In genomic region chr12:68162374-68162773, GRCh38 we compare ENCODE assay signal across 20 cellular contexts. TPM values are rescaled to one million over a fixed set of nuclear protein-coding genes. Genes with fewer than 3 reads are reported as not detected.
DNase-seq lines count a peak whose midpoint lies in the region; ATAC-seq and TF ChIP-seq lines count a peak whose summit lies in the region.
"Had no signal": no experiment of that assay in that cellular context is flagged by ENCODE, and none has a peak within 500 bp of the region (broad histone marks: within the 10 kb centered on the region; RNA-seq: fewer than 3 reads in every experiment).

No MANE protein-coding gene starts in this region.

- H3K4me2 ChIP-seq in mammary epithelial cell (ENCODE audit: insufficient read depth, low read depth, low read length), result peak overlapping the region; percentile 26

- peak overlapping the region; percentile 63 for H3K4me3 Mint-ChIP-seq in natural killer cell treated with Interleukin-12 subunit alpha and Interleukin-12 subunit beta and Interleukin-15 and Interleukin-18, amount 100 ng/mL, for 72 hours
- H3K4me3 Mint-ChIP-seq in natural killer cell, result no peak overlapping the region
- H3K4me3 Mint-ChIP-seq: B cell had no signal

- no peak for DNase-seq in natural killer cell treated with Interleukin-12 subunit alpha and Interleukin-12 subunit beta and Interleukin-15 and Interleukin-18, amount 100 ng/mL, for 72 hours (ENCODE audit: low spot score)
- DNase-seq in natural killer cell (no peak), mammary epithelial cell (peak; percentile 23), kidney tubule cell (ENCODE audit: low spot score) (peak; percentile 51), cardiac septum (ENCODE audit: low spot score) (no peak), dorsolateral prefrontal cortex (no peak)
- DNase-seq: DMS79 treated with DMSO at 0.1 percent for 48 hours, H7, IMR-90, Kasumi-1, NCI-H1105, NCI-H2081 treated with DMSO at 0.1 percent for 48 hours, OCI-M1, RPMI8226 had no signal

- in situ Hi-C loops in mammary epithelial cell (cut with MboI; ENCODE audit: low sequenced_read_pairs in 2 of 2), result loop anchor here (10.0 kb wide), 1 partner anchor 118 kb away; no protein-coding TSS in a partner anchor

- H4K20me1 ChIP-seq in mammary epithelial cell (ENCODE audit: insufficient read depth, low read length), result no peaks in the 10 kb centered on the region

- H3K27ac Mint-ChIP-seq in natural killer cell treated with Interleukin-12 subunit alpha and Interleukin-12 subunit beta and Interleukin-15 and Interleukin-18, amount 100 ng/mL, for 72 hours, result peak overlapping the region; percentile 96 to 97
- no peak overlapping the region for H3K27ac Mint-ChIP-seq in natural killer cell
- H3K27ac Mint-ChIP-seq: B cell had no signal

- no peak overlapping the region for H3K27ac ChIP-seq in mammary epithelial cell (ENCODE audit: insufficient read depth, low read depth, low read length)
- no peak overlapping the region for H3K27ac ChIP-seq in dorsolateral prefrontal cortex
- H3K27ac ChIP-seq: SJSA1 had no signal

- intact Hi-C loops in natural killer cell (cut with micrococcal nuclease), result loop anchor here (5.0 kb wide), 1 partner anchor 645 kb away; the partner anchor contains the start of gene MDM2
- intact Hi-C loops in mammary epithelial cell (cut with micrococcal nuclease), result no loop called here
- intact Hi-C loops in cardiac septum (cut with DNase I), result no loop called here
- intact Hi-C loops in dorsolateral prefrontal cortex (cut with DNase I), result no loop called here

- H2AFZ ChIP-seq in mammary epithelial cell (ENCODE audit: low read depth, low read length), result no peak overlapping the region

- TF ChIP-seq CTCF in natural killer cell (IDR thresholded peaks at IDR 0.05) (no peak), mammary epithelial cell (conservative IDR thresholded peaks at IDR 0.05 in 1 of 2, IDR thresholded peaks at IDR 0.05 in 1 of 2; ENCODE audit: extremely low read depth in 1 of 2, insufficient read depth in 1 of 2, low read depth in 1 of 2, low read length in 2 of 2) (no peak), dorsolateral prefrontal cortex (IDR thresholded peaks at IDR 0.05 in 54 of 56, conservative IDR thresholded peaks at IDR 0.05 in 2 of 56; ENCODE audit: low read depth in 1 of 56, partially characterized antibody in 56 of 56) (no peak)

- H3K9me3 Mint-ChIP-seq in natural killer cell treated with Interleukin-12 subunit alpha and Interleukin-12 subunit beta and Interleukin-15 and Interleukin-18, amount 100 ng/mL, for 72 hours, result no peaks in the 10 kb centered on the region
- no peaks in the 10 kb centered on the region for H3K9me3 Mint-ChIP-seq in natural killer cell

- CTCF ChIA-PET in mammary epithelial cell (lab: Charles Lee; ENCODE audit: low non-redundant PET), result no interaction called here

- dilution Hi-C loops in mammary epithelial cell (cut with HindIII; ENCODE audit: low sequenced_read_pairs), result no loop called here

- H3K4me1 ChIP-seq in mammary epithelial cell (ENCODE audit: insufficient read depth, low read length), result peaks cover 9% of the 10 kb centered on the region
- H3K4me1 ChIP-seq: SJSA1 had no signal

- H3K4me3 ChIP-seq in mammary epithelial cell (replicated peaks in 1 of 3; ENCODE audit: insufficient read depth in 1 of 3, low read depth in 2 of 3, low read length in 3 of 3) (no peak overlapping the region), dorsolateral prefrontal cortex (no peak overlapping the region)
- H3K4me3 ChIP-seq: SJSA1 had no signal

- H3K79me2 ChIP-seq in mammary epithelial cell (ENCODE audit: insufficient read depth, low read length), result no peaks in the 10 kb centered on the region

- peaks cover 45 to 89% of the 10 kb centered on the region in 2 donors for H3K4me1 Mint-ChIP-seq in natural killer cell treated with Interleukin-12 subunit alpha and Interleukin-12 subunit beta and Interleukin-15 and Interleukin-18, amount 100 ng/mL, for 72 hours (ENCODE audit: low read depth in 2 of 2)
- peaks cover 47 to 55% of the 10 kb centered on the region in 2 donors for H3K4me1 Mint-ChIP-seq in natural killer cell

- H3K27me3 ChIP-seq in mammary epithelial cell (ENCODE audit: insufficient read depth, low read length), result no peaks in the 10 kb centered on the region
- H3K27me3 ChIP-seq in dorsolateral prefrontal cortex, result peaks cover 0 to 7% (median 0%) of the 10 kb centered on the region in 45 donors
- H3K27me3 ChIP-seq: SJSA1 had no signal

- BruUV-seq in mammary epithelial cell (replicated peaks; lab: Mats Ljungman, UMichigan), result no TSS peak

- no peak for ATAC-seq in natural killer cell treated with Interleukin-12 subunit alpha and Interleukin-12 subunit beta and Interleukin-15 and Interleukin-18, amount 100 ng/mL, for 72 hours
- ATAC-seq in natural killer cell, result no peak
- ATAC-seq in HG03439 (IDR thresholded peaks at IDR 0.05; ENCODE audit: unreplicated experiment), result no peak
- ATAC-seq in HG03354 (IDR thresholded peaks at IDR 0.05; ENCODE audit: poor library complexity, severe bottlenecking, unreplicated experiment), result no peak

- WGBS in mammary epithelial cell (ENCODE audit: low coverage, missing lambda C conversion rate), result 24% methylated on average over 2 of the region's 2 CpGs

- H3K27me3 Mint-ChIP-seq in natural killer cell treated with Interleukin-12 subunit alpha and Interleukin-12 subunit beta and Interleukin-15 and Interleukin-18, amount 100 ng/mL, for 72 hours, result no peaks in the 10 kb centered on the region
- no peaks in the 10 kb centered on the region for H3K27me3 Mint-ChIP-seq in natural killer cell (ENCODE audit: low read depth in 2 of 2)

- no peaks in the 10 kb centered on the region for H3K9me3 ChIP-seq in mammary epithelial cell (replicated peaks; ENCODE audit: insufficient read depth, low read length)
- H3K9me3 ChIP-seq: SJSA1 had no signal

- H3K9ac ChIP-seq in mammary epithelial cell (ENCODE audit: insufficient read depth, low read length), result no peak overlapping the region

- no peaks in the 10 kb centered on the region for H3K36me3 ChIP-seq in mammary epithelial cell (ENCODE audit: insufficient read depth, low read length)
- H3K36me3 ChIP-seq: SJSA1 had no signal

- H3K36me3 Mint-ChIP-seq in natural killer cell treated with Interleukin-12 subunit alpha and Interleukin-12 subunit beta and Interleukin-15 and Interleukin-18, amount 100 ng/mL, for 72 hours, result peaks cover 21% of the 10 kb centered on the region
- H3K36me3 Mint-ChIP-seq in natural killer cell, result no peaks in the 10 kb centered on the region

RNA-seq across cellular contexts. Expression of gene IFNG, which starts 2.8 kb away (rescaled TPM):
- over 10,000 TPM; 20,993 to 58,992 TPM for total RNA-seq in natural killer cell treated with Interleukin-12 subunit alpha and Interleukin-12 subunit beta and Interleukin-15 and Interleukin-18, amount 100 ng/mL, for 72 hours
- 100 to 1,000 TPM in 2 of 3 donors, 10 to 100 TPM in 1; 66.5 to 248 (median 124) TPM for total RNA-seq in natural killer cell
- not detected for total RNA-seq in mammary epithelial cell
- not detected for polyA plus RNA-seq in mammary epithelial cell
- polyA minus RNA-seq in mammary epithelial cell, result not detected
- not detected for total RNA-seq in cardiac septum
- total RNA-seq in dorsolateral prefrontal cortex, result under 1 TPM in 2 of 120 experiments, not detected in 118; 0.60 to 0.77 TPM
- total RNA-seq: A172, B cell, H7, IMR-90, NCI-H460, SJSA1 had no signal
- polyA plus RNA-seq: IMR-90 had no signal

Comparison
In these comparisons a context has a peak if more than half of its experiments do, and no peak if none do; other contexts are left out.
1. H3K27ac Mint-ChIP-seq: peak in natural killer cell treated with Interleukin-12 subunit alpha and Interleukin-12 subunit beta and Interleukin-15 and Interleukin-18, amount 100 ng/mL, for 72 hours (2 of 2); none in natural killer cell (0 of 2).
2. RNA of gene IFNG, which starts 2.8 kb away (total RNA-seq): 20,993 to 58,992 TPM in natural killer cell treated with Interleukin-12 subunit alpha and Interleukin-12 subunit beta and Interleukin-15 and Interleukin-18, amount 100 ng/mL, for 72 hours; 66.5 to 248 TPM in natural killer cell, not detected in mammary epithelial cell, not detected in cardiac septum (single experiment) and 0.60 to 0.77 TPM in dorsolateral prefrontal cortex; every median in the first group is over 10 times any median in the second.
3. DNase-seq: peak in mammary epithelial cell (single experiment) and kidney tubule cell (single experiment); none in natural killer cell treated with Interleukin-12 subunit alpha and Interleukin-12 subunit beta and Interleukin-15 and Interleukin-18, amount 100 ng/mL, for 72 hours (single experiment), natural killer cell (single experiment), cardiac septum (single experiment) and dorsolateral prefrontal cortex (0 of 10).